ENCODE assay signal across 8 cellular contexts in genomic region chr18:72652990-72653593, GRCh38.
A peak's percentile ranks its signal among the peaks of the same experiment; 100 is the strongest.
DNase-seq lines count a peak whose midpoint lies in the region; ATAC-seq and TF ChIP-seq lines count a peak whose summit lies in the region.

No MANE protein-coding gene starts in this region.

- peak; percentile 4 for DNase-seq in NCI-H1105 (lab: John Stamatoyannopoulos, UW)
- DNase-seq in NCI-H1105 treated with DMSO at 0.1 percent for 48 hours (lab: John Stamatoyannopoulos, UW) = no peak
- peak; percentile 53 for DNase-seq in SK-N-DZ (ENCODE audit: low spot score)
- DNase-seq in erythroblast (lab: John Stamatoyannopoulos, UW) = peak; percentile 49 to 68
- peak; percentile 30 for DNase-seq in stimulated activated CD4-positive, alpha-beta T cell treated with anti-CD3 and anti-CD28 coated beads, Interleukin-1b, Interleukin-23, amount 100 ng/mL, for 48 hours
- no peak for DNase-seq in inferior parietal cortex (ENCODE audit: extremely low spot score)

- ATAC-seq in GM21390 (IDR thresholded peaks at IDR 0.05; ENCODE audit: unreplicated experiment) = peak; percentile 98
- ATAC-seq in HG03521 (IDR thresholded peaks at IDR 0.05; ENCODE audit: unreplicated experiment) = peak; percentile 85

- TF ChIP-seq POLR2A in erythroblast (IDR thresholded peaks at IDR 0.05; ENCODE audit: low read length) = no peak

Comparison
In these comparisons a context has a peak if more than half of its experiments do, and no peak if none do; other contexts are left out.
1. DNase-seq: peak in NCI-H1105 (single experiment), SK-N-DZ (single experiment), erythroblast (2 of 2) and stimulated activated CD4-positive, alpha-beta T cell treated with anti-CD3 and anti-CD28 coated beads, Interleukin-1b, Interleukin-23, amount 100 ng/mL, for 48 hours (single experiment); none in NCI-H1105 treated with DMSO at 0.1 percent for 48 hours (single experiment) and inferior parietal cortex (single experiment).